In the genomic region with DNA sequence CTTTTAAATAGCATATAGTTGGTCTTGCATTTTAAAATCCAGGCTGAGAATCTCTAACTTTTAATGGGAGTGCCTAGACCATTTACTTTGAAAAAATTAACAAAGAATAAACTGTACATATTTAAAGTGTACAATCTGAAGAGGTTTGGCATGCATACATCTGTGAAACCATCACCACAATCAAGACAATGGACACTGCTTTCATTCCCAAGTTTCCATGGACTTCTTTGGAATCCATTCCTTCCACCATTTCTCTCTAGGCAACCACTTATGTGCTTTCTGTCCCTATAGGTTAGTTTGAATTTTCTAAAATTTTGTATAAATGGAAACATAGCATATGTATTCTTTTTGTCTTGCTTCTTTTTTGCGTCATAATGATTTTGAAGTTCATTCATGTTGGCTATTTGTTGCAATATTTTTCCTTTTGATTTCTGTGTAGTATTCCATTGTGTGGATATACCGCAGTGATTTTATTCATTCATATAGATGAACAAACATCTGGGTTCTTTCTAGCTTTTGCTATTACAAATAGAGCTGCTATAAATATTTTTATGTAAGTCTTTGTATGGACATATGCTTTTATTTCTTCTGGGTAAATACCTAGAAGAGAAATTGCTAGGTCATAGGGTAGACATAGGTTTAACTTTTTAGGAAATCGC, we compare ENCODE assay signal across 29 cellular contexts.
"Had no signal": no experiment of that assay in that cellular context is flagged by ENCODE, and none has a peak within 500 bp of the region (broad histone marks: within the 10 kb centered on the region; RNA-seq: fewer than 3 reads in every experiment).

No MANE protein-coding gene starts in this region.

- H3K27me3 Mint-ChIP-seq: memory B cell; naive thymus-derived CD4-positive, alpha-beta T cell; natural killer cell treated with Interleukin-12 subunit alpha and Interleukin-12 subunit beta and Interleukin-15 and Interleukin-18, amount 100 ng/mL, for 72 hours; stimulated activated naive B cell treated with anti-CD40 and anti-IgM and Interleukin-4, amounts not matched to agents 10 μg/mL and 1 μg/mL and 100 μg/mL, for 72 hours had no signal

- H3K9me3 Mint-ChIP-seq: immature natural killer cell; natural killer cell treated with Interleukin-12 subunit alpha and Interleukin-12 subunit beta and Interleukin-15 and Interleukin-18, amount 100 ng/mL, for 72 hours had no signal

- H3K4me3 ChIP-seq: left ventricle myocardium inferior, mucosa of descending colon, pancreas, prostate gland, sigmoid colon, stomach, testis, thyroid gland, transverse colon, upper lobe of left lung, vagina had no signal

- H3K27ac Mint-ChIP-seq: memory B cell; naive thymus-derived CD4-positive, alpha-beta T cell; stimulated activated naive B cell treated with anti-CD40 and anti-IgM and Interleukin-4, amounts not matched to agents 10 μg/mL and 1 μg/mL and 100 μg/mL, for 72 hours had no signal

- ATAC-seq: mucosa of descending colon; naive thymus-derived CD4-positive, alpha-beta T cell; natural killer cell treated with Interleukin-12 subunit alpha and Interleukin-12 subunit beta and Interleukin-15 and Interleukin-18, amount 100 ng/mL, for 72 hours; pancreas; right cardiac atrium; stimulated activated naive B cell treated with anti-CD40 and anti-IgM and Interleukin-4, amounts not matched to agents 10 μg/mL and 1 μg/mL and 100 μg/mL, for 72 hours; stimulated activated naive CD8-positive, alpha-beta T cell treated with anti-CD3 and anti-CD28 coated beads, Interleukin-15, Interleukin-2, amounts not matched to agents 100 U/mL and 50 U/mL, for 24 hours had no signal

- H3K27ac ChIP-seq: left ventricle myocardium inferior, pancreas, prostate gland, sigmoid colon, stomach, testis, thyroid gland, transverse colon, upper lobe of left lung, vagina had no signal

- H3K9me3 ChIP-seq: mucosa of descending colon, pancreas, prostate gland, sigmoid colon, stomach, testis, thyroid gland, upper lobe of left lung, vagina had no signal

- H3K27me3 ChIP-seq: pancreas, sigmoid colon, stomach, testis, thyroid gland, transverse colon, upper lobe of left lung, vagina had no signal

- H3K4me1 Mint-ChIP-seq: memory B cell; stimulated activated naive B cell treated with anti-CD40 and anti-IgM and Interleukin-4, amounts not matched to agents 10 μg/mL and 1 μg/mL and 100 μg/mL, for 72 hours had no signal

- H3K4me3 Mint-ChIP-seq: immature natural killer cell; memory B cell; naive thymus-derived CD4-positive, alpha-beta T cell; natural killer cell treated with Interleukin-12 subunit alpha and Interleukin-12 subunit beta and Interleukin-15 and Interleukin-18, amount 100 ng/mL, for 72 hours; stimulated activated naive B cell treated with anti-CD40 and anti-IgM and Interleukin-4, amounts not matched to agents 10 μg/mL and 1 μg/mL and 100 μg/mL, for 72 hours had no signal

- H3K36me3 ChIP-seq: pancreas, prostate gland had no signal

- FAIRE-seq: islet of Langerhans, kidney had no signal

- DNase-seq: hypothalamus; immature natural killer cell; kidney; left ventricle myocardium inferior; midbrain; mucosa of descending colon; naive thymus-derived CD4-positive, alpha-beta T cell; pancreas; posterior cingulate gyrus; retina; right cardiac atrium; sigmoid colon; small intestine; stimulated activated CD4-positive, alpha-beta T cell treated with anti-CD3 and anti-CD28 coated beads, Interleukin-1b, Interleukin-23, amount 100 ng/mL, for 48 hours; stimulated activated CD4-positive, alpha-beta T cell treated with anti-CD3 and anti-CD28 coated beads, Interleukin-2, amount 100 ng/mL, for 48 hours; stimulated activated CD4-positive, alpha-beta T cell treated with anti-CD3 and anti-CD28 coated beads, Interleukin-4, amount 100 ng/mL, for 4 hours; stimulated activated CD8-positive, alpha-beta memory T cell treated with anti-CD3 and anti-CD28 coated beads, Interleukin-4, amount 100 ng/mL, for 48 hours; stimulated activated naive B cell treated with anti-CD40 and anti-IgM and Interleukin-4, amounts not matched to agents 10 μg/mL and 1 μg/mL and 100 μg/mL, for 72 hours; stimulated activated naive CD8-positive, alpha-beta T cell treated with anti-CD3 and anti-CD28 coated beads, Interleukin-15, Interleukin-2, amounts not matched to agents 100 U/mL and 50 U/mL, for 24 hours; stomach; testis; thyroid gland; transverse colon; upper lobe of left lung had no signal

- H3K4me1 ChIP-seq: left ventricle myocardium inferior, pancreas, prostate gland, sigmoid colon, testis, transverse colon, upper lobe of left lung, vagina had no signal
